Comparison of ENCODE assay signal across 22 cellular contexts in the genomic region with DNA sequence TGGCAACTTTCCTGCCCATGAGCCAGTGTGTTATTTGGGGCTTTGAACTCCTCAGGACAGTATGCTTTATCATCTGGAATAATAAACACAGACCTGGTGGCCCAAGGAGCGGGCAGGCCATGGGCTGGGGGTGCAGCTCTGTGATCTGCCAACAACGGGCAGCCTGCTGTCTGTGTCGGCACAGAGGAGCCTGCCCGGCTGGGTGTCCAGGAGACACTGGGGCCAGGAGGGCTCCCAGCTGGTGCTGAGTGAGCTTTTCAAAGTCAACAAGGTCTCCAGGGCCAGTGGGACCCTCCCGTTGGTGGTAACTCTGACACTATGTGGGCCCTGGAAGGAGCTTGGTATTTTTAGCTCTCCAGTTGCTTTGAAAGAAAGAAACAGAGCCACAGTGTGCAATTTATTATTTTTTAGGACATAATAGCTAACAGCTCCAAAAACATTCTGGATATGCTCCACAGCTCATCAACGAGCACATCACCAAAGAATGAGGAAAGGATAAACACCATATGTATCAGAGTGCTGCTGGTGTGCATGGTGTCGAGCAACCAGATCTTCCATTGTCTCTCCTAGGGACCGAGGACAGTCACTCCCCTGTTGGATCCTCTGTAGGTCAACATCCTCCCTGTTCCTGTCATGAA.
A peak's percentile ranks its signal among the peaks of the same experiment; 100 is the strongest.
DNase-seq lines count a peak whose midpoint lies in the region; ATAC-seq and TF ChIP-seq lines count a peak whose summit lies in the region.
"Had no signal": no experiment of that assay in that cellular context is flagged by ENCODE, and none has a peak within 500 bp of the region (broad histone marks: within the 10 kb centered on the region; RNA-seq: fewer than 3 reads in every experiment).

No MANE protein-coding gene starts in this region.

- peak overlapping the region; percentile 46 for H3K18ac ChIP-seq in trophoblast cell (ENCODE audit: low read length)

- peak overlapping the region; percentile 35 for H4K12ac ChIP-seq in trophoblast cell (ENCODE audit: low read depth, low read length)

- no peaks in the 10 kb centered on the region for H4K20me1 ChIP-seq in smooth muscle cell (ENCODE audit: low read depth)

- H3K36me3 Mint-ChIP-seq in HFFc6 (ENCODE audit: low read depth) (peaks cover 5% of the 10 kb centered on the region; the same call in 1 of the 2 replicates), natural killer cell (no peaks in the 10 kb centered on the region)
- H3K36me3 Mint-ChIP-seq: neural progenitor cell had no signal

- H3K4me1 Mint-ChIP-seq in HFFc6 (ENCODE audit: low read depth) (peaks cover 60% of the 10 kb centered on the region), natural killer cell (no peaks in the 10 kb centered on the region)

- H3K9ac ChIP-seq in trophoblast cell (ENCODE audit: low read length), result no peak overlapping the region
- no peak overlapping the region for H3K9ac ChIP-seq in smooth muscle cell (ENCODE audit: low read depth)
- H3K9ac ChIP-seq: neural progenitor cell had no signal

- H3K4me2 ChIP-seq in trophoblast cell (ENCODE audit: low read length) (no peak overlapping the region), smooth muscle cell (no peak overlapping the region)
- H3K4me2 ChIP-seq: neural progenitor cell had no signal

- WGBS in trophoblast cell (ENCODE audit: extremely low coverage, insufficient coverage, insufficient read length), result no CpG with 5 or more reads among the region's 8 CpGs
- WGBS in smooth muscle cell (ENCODE audit: low lambda C conversion rate), result 81% methylated on average over 8 of the region's 8 CpGs

- H3K27me3 Mint-ChIP-seq in HFFc6 (ENCODE audit: insufficient read depth) (peaks cover 3% of the 10 kb centered on the region; the same call in 1 of the 2 replicates), natural killer cell (ENCODE audit: low read depth in 2 of 2) (peaks cover 3 to 6% of the 10 kb centered on the region in 2 donors)

- DNase-seq in AG08395 (ENCODE audit: low spot score) (peak; percentile 52), HFFc6 (no peak), fibroblast of peridontal ligament (ENCODE audit: extremely low read depth) (peak; percentile 70), trophoblast cell (no peak), NCI-H345 treated with DMSO at 0.1 percent for 48 hours (lab: John Stamatoyannopoulos, UW; ENCODE audit: unreplicated experiment) (no peak), NK-92 (lab: John Stamatoyannopoulos, UW; ENCODE audit: unreplicated experiment) (no peak), smooth muscle cell (lab: John Stamatoyannopoulos, UW; ENCODE audit: unreplicated experiment) (no peak), natural killer cell (no peak)
- DNase-seq: activated CD4-positive, alpha-beta T cell treated with anti-CD3 and anti-CD28 coated beads for 1 hour; activated T-cell treated with anti-CD3 and anti-CD28 coated beads, Interleukin-2, amount 50 U/mL, for 1 hour; endodermal cell; heart right ventricle; KG1; NCI-H146; NCI-H2171 treated with DMSO at 0.1 percent for 48 hours; stimulated activated CD4-positive, alpha-beta T cell treated with anti-CD3 and anti-CD28 coated beads, Interleukin-4, amount 100 ng/mL, for 1 hour; stimulated activated naive CD4-positive, alpha-beta T cell treated with Interleukin-2 at 50 U/mL for 16 hours had no signal

- peak overlapping the region; percentile 97 for H2BK12ac ChIP-seq in trophoblast cell (ENCODE audit: low read length)

- H3K27me3 ChIP-seq in trophoblast cell (ENCODE audit: insufficient read depth, low read length) (no peaks in the 10 kb centered on the region), smooth muscle cell (ENCODE audit: low read depth) (no peaks in the 10 kb centered on the region)
- H3K27me3 ChIP-seq: heart right ventricle, left lung, neural progenitor cell had no signal

- H3K4me3 Mint-ChIP-seq in HFFc6, result no peak overlapping the region
- no peak overlapping the region for H3K4me3 Mint-ChIP-seq in natural killer cell
- H3K4me3 Mint-ChIP-seq: endodermal cell, neural progenitor cell had no signal

- H3K4me3 ChIP-seq in trophoblast cell (ENCODE audit: low read depth, low read length) (no peak overlapping the region), smooth muscle cell (no peak overlapping the region)
- H3K4me3 ChIP-seq: coronary artery, heart right ventricle, left lung, neural progenitor cell, prostate gland had no signal

- H2BK120ac ChIP-seq in trophoblast cell (ENCODE audit: insufficient read depth, low read length, poor library complexity), result peak overlapping the region; percentile 94

- no peaks in the 10 kb centered on the region for H3K36me3 ChIP-seq in trophoblast cell (ENCODE audit: control insufficient read depth in 1 of 2, insufficient read depth in 2 of 2, low read length in 2 of 2)
- H3K36me3 ChIP-seq in smooth muscle cell (ENCODE audit: low read depth), result no peaks in the 10 kb centered on the region
- H3K36me3 ChIP-seq: heart right ventricle, left lung, neural progenitor cell, prostate gland had no signal

- no peaks in the 10 kb centered on the region for H3K9me3 ChIP-seq in trophoblast cell (ENCODE audit: insufficient read depth, low read depth, low read length)
- no peaks in the 10 kb centered on the region for H3K9me3 ChIP-seq in smooth muscle cell (replicated peaks; ENCODE audit: low read depth)
- H3K9me3 ChIP-seq: heart right ventricle, left lung, prostate gland had no signal

- intact Hi-C loops in natural killer cell (cut with micrococcal nuclease), result no loop called here

- H3F3A ChIP-seq in smooth muscle cell (ENCODE audit: low read depth), result no peaks in the 10 kb centered on the region

- H2BK5ac ChIP-seq in trophoblast cell (ENCODE audit: low read depth, low read length, poor library complexity), result peak overlapping the region; percentile 82

- H3K4ac ChIP-seq in trophoblast cell (ENCODE audit: low read depth, low read length), result peak overlapping the region; percentile 68

- H2AK5ac ChIP-seq in trophoblast cell (ENCODE audit: low read length), result peak overlapping the region; percentile 95

- no peak overlapping the region for H2AFZ ChIP-seq in trophoblast cell (ENCODE audit: insufficient read depth, low read length, poor library complexity)
- no peak overlapping the region for H2AFZ ChIP-seq in smooth muscle cell (ENCODE audit: low read depth)
- H2AFZ ChIP-seq: neural progenitor cell had no signal

- ATAC-seq in natural killer cell, result no peak
- ATAC-seq: left lung had no signal

- H3K9me3 Mint-ChIP-seq in HFFc6, result no peaks in the 10 kb centered on the region
- H3K9me3 Mint-ChIP-seq in natural killer cell, result no peaks in the 10 kb centered on the region
- H3K9me3 Mint-ChIP-seq: endodermal cell had no signal

- H3K27ac Mint-ChIP-seq in HFFc6, result peak overlapping the region; percentile 42
- no peak overlapping the region for H3K27ac Mint-ChIP-seq in natural killer cell
- H3K27ac Mint-ChIP-seq: endodermal cell, neural progenitor cell had no signal

- H3K79me1 ChIP-seq in trophoblast cell (ENCODE audit: low read length), result peaks cover 40% of the 10 kb centered on the region

- H3K27ac ChIP-seq in trophoblast cell (ENCODE audit: low read depth, low read length) (no peak overlapping the region), smooth muscle cell (ENCODE audit: low read depth) (no peak overlapping the region)
- H3K27ac ChIP-seq: C4-2B, coronary artery, heart right ventricle, neural progenitor cell, prostate gland had no signal

- TF ChIP-seq CTCF in HFFc6 (IDR thresholded peaks at IDR 0.05) (no peak), smooth muscle cell (IDR thresholded peaks at IDR 0.05; ENCODE audit: borderline replicate concordance, insufficient read depth, poor library complexity, severe bottlenecking) (no peak), natural killer cell (IDR thresholded peaks at IDR 0.05) (no peak)

- H3K14ac ChIP-seq in trophoblast cell (ENCODE audit: low read length), result peak overlapping the region; percentile 76

- peak overlapping the region; percentile 96 for H4K91ac ChIP-seq in trophoblast cell (ENCODE audit: low read depth, low read length)

- H3K23ac ChIP-seq in trophoblast cell (ENCODE audit: low read length), result no peak overlapping the region

- H3K79me2 ChIP-seq in trophoblast cell (ENCODE audit: control insufficient read depth, insufficient read depth, low read length, poor library complexity) (peaks cover 4% of the 10 kb centered on the region), smooth muscle cell (ENCODE audit: low read depth) (no peaks in the 10 kb centered on the region)

- peaks cover 5 to 6% of the 10 kb centered on the region in 2 experiments for H3K4me1 ChIP-seq in trophoblast cell (ENCODE audit: control insufficient read depth in 1 of 2, insufficient read depth in 2 of 2, low read length in 2 of 2)
- H3K4me1 ChIP-seq in smooth muscle cell (ENCODE audit: low read depth), result peaks cover 6% of the 10 kb centered on the region
- H3K4me1 ChIP-seq: left lung had no signal

- H4K8ac ChIP-seq in trophoblast cell (ENCODE audit: low read depth, low read length), result peak overlapping the region; percentile 66

Comparison
In these comparisons a context has a peak if more than half of its experiments do, and no peak if none do; other contexts are left out.
1. DNase-seq: peak in AG08395 (single experiment) and fibroblast of peridontal ligament (single experiment); none in HFFc6 (single experiment), trophoblast cell (0 of 2), NCI-H345 treated with DMSO at 0.1 percent for 48 hours (single experiment), NK-92 (single experiment), smooth muscle cell (single experiment) and natural killer cell (single experiment).